8 cellular contexts compared by ENCODE assay signal in the genomic region with DNA sequence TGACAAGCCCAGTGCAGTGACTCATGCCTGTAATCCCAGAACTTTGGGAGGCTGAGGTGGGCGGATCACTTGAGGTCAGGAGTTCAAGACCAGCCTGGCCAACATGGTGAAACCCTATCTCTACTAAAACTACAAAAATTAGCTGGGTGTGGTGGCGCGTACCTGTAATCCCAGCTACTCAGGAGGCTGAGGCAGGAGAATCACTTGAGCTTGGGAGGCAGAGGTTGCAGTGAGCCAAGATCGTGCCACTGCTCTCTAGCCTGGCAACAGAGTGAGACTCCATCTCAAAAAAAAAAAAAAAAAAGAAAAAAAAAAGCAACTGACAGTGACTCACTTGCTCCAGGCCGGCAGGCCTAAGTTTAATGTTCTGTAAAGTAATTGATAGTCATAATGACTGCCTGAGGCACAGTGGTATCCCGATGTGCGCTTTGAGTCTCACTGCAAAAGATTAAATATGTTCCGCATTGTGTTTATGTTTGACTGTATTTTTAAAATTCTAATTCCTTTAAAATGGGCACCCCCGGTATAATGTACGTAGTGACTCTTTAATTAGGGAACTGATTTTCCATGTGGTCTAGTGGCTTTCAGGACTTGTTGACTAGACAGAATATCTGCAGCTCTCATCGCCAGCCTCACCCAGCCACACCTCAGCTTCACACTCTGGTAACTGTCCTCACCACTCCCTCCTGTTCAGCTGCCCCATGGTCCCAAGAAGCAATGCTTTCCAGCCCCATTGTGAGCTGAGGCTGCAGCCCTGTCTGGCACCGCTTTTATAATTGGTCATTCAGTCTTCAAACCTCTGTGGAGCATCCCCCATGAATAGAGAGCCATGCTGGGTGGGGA. TPM values are rescaled to one million over a fixed set of nuclear protein-coding genes. Genes with fewer than 3 reads are reported as not detected.
DNase-seq lines count a peak whose midpoint lies in the region; ATAC-seq, FAIRE-seq and TF ChIP-seq lines count a peak whose summit lies in the region.
"Not testable (repeated sequence)": the region's sequence is repeated elsewhere in the genome, so short reads cannot be mapped to it uniquely, and the experiment has no call there.

No MANE protein-coding gene starts in this region.

- not testable (repeated sequence) for H3K27me3 ChIP-seq in Loucy (ENCODE audit: insufficient read depth, low read length, poor library complexity, severe bottlenecking); keratinocyte (ENCODE audit: control insufficient read depth, extremely low read depth, insufficient read depth, low read length); osteoblast (ENCODE audit: insufficient read depth, low read length); upper lobe of left lung

- TF ChIP-seq POLR2A in upper lobe of left lung (IDR thresholded peaks at IDR 0.05), result not testable (repeated sequence)

- H3K9me2 ChIP-seq in Loucy (replicated peaks; ENCODE audit: low read depth, low read length), result not testable (repeated sequence)

- H3K4me1 Mint-ChIP-seq in activated T-cell treated with anti-CD3 and anti-CD28 coated beads, Interleukin-2, amount 50 U/mL, for 4 hours (ENCODE audit: low read depth), result peaks cover 61% of the 10 kb centered on the region

- H3K4me3 Mint-ChIP-seq in activated T-cell treated with anti-CD3 and anti-CD28 coated beads, Interleukin-2, amount 50 U/mL, for 4 hours, result peak overlapping the region; percentile 72

- H3K4me2 ChIP-seq in Loucy (ENCODE audit: low read depth, low read length, poor library complexity, severe bottlenecking) (peak overlapping the region; percentile 63), keratinocyte (ENCODE audit: control insufficient read depth, extremely low read depth, insufficient read depth, low read depth, low read length) (peak overlapping the region; percentile 33)
- H3K4me2 ChIP-seq in osteoblast (ENCODE audit: insufficient read depth, low read length), result not testable (repeated sequence)

- H3K9me3 Mint-ChIP-seq in activated T-cell treated with anti-CD3 and anti-CD28 coated beads, Interleukin-2, amount 50 U/mL, for 4 hours, result not testable (repeated sequence)

- H3K4me1 ChIP-seq in Loucy (ENCODE audit: insufficient read depth, low read length, poor library complexity, severe bottlenecking), result peaks cover 55% of the 10 kb centered on the region
- H3K4me1 ChIP-seq in keratinocyte (ENCODE audit: control insufficient read depth, extremely low read depth, insufficient read depth, low read length), result peaks cover 12% of the 10 kb centered on the region
- H3K4me1 ChIP-seq in osteoblast (ENCODE audit: insufficient read depth, low read length), result not testable (repeated sequence)
- peaks cover 28 to 45% (median 36%) of the 10 kb centered on the region in 4 donors for H3K4me1 ChIP-seq in upper lobe of left lung

- DNase-seq in Daoy (ENCODE audit: low read depth), result peak; percentile 59
- not testable (repeated sequence) for DNase-seq in activated T-cell treated with anti-CD3 and anti-CD28 coated beads, Interleukin-2, amount 50 U/mL, for 4 hours; keratinocyte (ENCODE audit: low read depth, low spot score); upper lobe of left lung
- peak; percentile 15 for DNase-seq in choroid plexus epithelial cell (ENCODE audit: low read depth)
- DNase-seq in osteoblast (ENCODE audit: insufficient read length, low spot score, missing footprints), result peak; percentile 88

- not testable (repeated sequence) for H3K36me3 Mint-ChIP-seq in activated T-cell treated with anti-CD3 and anti-CD28 coated beads, Interleukin-2, amount 50 U/mL, for 4 hours (ENCODE audit: insufficient read depth)

- not testable (repeated sequence) for H3F3A ChIP-seq in Loucy (ENCODE audit: low read depth)

- not testable (repeated sequence) for FAIRE-seq in keratinocyte (lab: Jason Lieb, UNC)

- H2AFZ ChIP-seq in Loucy (ENCODE audit: low read length), result peak overlapping the region; percentile 74
- peak overlapping the region; percentile 78 for H2AFZ ChIP-seq in keratinocyte (ENCODE audit: control insufficient read depth, low read length)
- H2AFZ ChIP-seq in osteoblast (ENCODE audit: low read length), result peak overlapping the region; percentile 61

- dilution Hi-C loops in keratinocyte (cut with MboI; ENCODE audit: extremely low pct_ligation_motif_present, low sequenced_read_pairs), result not testable (repeated sequence)

- H3K9ac ChIP-seq in Loucy (ENCODE audit: low read depth, low read length, poor library complexity, severe bottlenecking) (peak overlapping the region; percentile 53), keratinocyte (ENCODE audit: control insufficient read depth, extremely low read depth, insufficient read depth, low read length) (peak overlapping the region; percentile 22)

- not testable (repeated sequence) for H3K79me2 ChIP-seq in Loucy (ENCODE audit: insufficient read depth, low read length); keratinocyte (ENCODE audit: control insufficient read depth, insufficient read depth, low read length); osteoblast (ENCODE audit: insufficient read depth, low read length)

- H3K4me3 ChIP-seq in Loucy (ENCODE audit: low read length, poor library complexity, severe bottlenecking); choroid plexus epithelial cell (ENCODE audit: low read depth, low read length); keratinocyte (ENCODE audit: control insufficient read depth in 2 of 3, extremely low read depth in 1 of 3, insufficient read depth in 2 of 3, low read depth in 1 of 3, low read length in 3 of 3); osteoblast (ENCODE audit: insufficient read depth, low read length); upper lobe of left lung: not testable (repeated sequence)

- H4K20me1 ChIP-seq in Loucy (ENCODE audit: insufficient read depth, low read length, poor library complexity, severe bottlenecking); keratinocyte (ENCODE audit: control insufficient read depth, extremely low read depth, insufficient read depth, low read length); osteoblast (ENCODE audit: insufficient read depth, low read length): not testable (repeated sequence)

- H3K36me3 ChIP-seq in Loucy (ENCODE audit: insufficient read depth, low read length); keratinocyte (ENCODE audit: control insufficient read depth in 2 of 2, extremely low read depth in 1 of 2, insufficient read depth in 2 of 2, low read length in 2 of 2); osteoblast (ENCODE audit: insufficient read depth, low read length); upper lobe of left lung: not testable (repeated sequence)

- H3K27ac ChIP-seq in keratinocyte (ENCODE audit: control insufficient read depth, insufficient read depth, low read length) (peak overlapping the region; percentile 49), upper lobe of left lung (peak overlapping the region; percentile 70 to 85 (median 83))
- H3K27ac ChIP-seq in osteoblast (ENCODE audit: low read depth, low read length), result not testable (repeated sequence)

- TF ChIP-seq EP300 in upper lobe of left lung (IDR thresholded peaks at IDR 0.05), result not testable (repeated sequence)

- not testable (repeated sequence) for TF ChIP-seq CTCF in Loucy (conservative IDR thresholded peaks at IDR 0.05; ENCODE audit: low read length); choroid plexus epithelial cell (conservative IDR thresholded peaks at IDR 0.05; ENCODE audit: low read depth, low read length); keratinocyte (optimal IDR thresholded peaks at IDR 0.05 in 1 of 3, IDR thresholded peaks at IDR 0.05 in 1 of 3, conservative IDR thresholded peaks at IDR 0.05 in 1 of 3; ENCODE audit: extremely low read depth in 1 of 3, insufficient read depth in 2 of 3, low read length in 3 of 3); osteoblast (IDR thresholded peaks at IDR 0.05; ENCODE audit: extremely low read depth, low read depth, low read length); upper lobe of left lung (IDR thresholded peaks at IDR 0.05)

- WGBS in upper lobe of left lung, 2 donors, result 81 to 87% methylated on average over 12 of the region's 12 CpGs

- H3K9me3 ChIP-seq in Loucy (ENCODE audit: insufficient read depth, low read depth, low read length); keratinocyte (ENCODE audit: control insufficient read depth, low read depth, low read length); osteoblast (ENCODE audit: low read depth, low read length); upper lobe of left lung: not testable (repeated sequence)

- H3K27me3 Mint-ChIP-seq in activated T-cell treated with anti-CD3 and anti-CD28 coated beads, Interleukin-2, amount 50 U/mL, for 4 hours (ENCODE audit: low read depth), result not testable (repeated sequence)

- ATAC-seq in SK-N-SH treated with all-trans-retinoic acid at 6 μM for 48 hours, result peak; percentile 51
- ATAC-seq in activated T-cell treated with anti-CD3 and anti-CD28 coated beads, Interleukin-2, amount 50 U/mL, for 4 hours, result peak in 1 of 2 donors; percentile 47
- not testable (repeated sequence) for ATAC-seq in upper lobe of left lung (ENCODE audit: low FRiP score in 2 of 2)

- not testable (repeated sequence) for H3K9me1 ChIP-seq in keratinocyte (ENCODE audit: control insufficient read depth, extremely low read depth, insufficient read depth, low read length)

RNA-seq across cellular contexts. Expression of a gene that starts 24.9 kb away (rescaled TPM):
- 177 and 182 TPM in 2 replicates for total RNA-seq in Daoy (2014; rRNA removed; shearing (Covaris generic))
- 100 to 1,000 TPM; 549 to 631 (median 628) TPM for total RNA-seq in activated T-cell treated with anti-CD3 and anti-CD28 coated beads, Interleukin-2, amount 50 U/mL, for 4 hours
- polyA plus RNA-seq in keratinocyte, result 286 to 500 TPM (median 395 TPM) in 3 replicates
- polyA plus RNA-seq in keratinocyte (2011; ENCODE audit: low read depth), result 64.7 TPM
- 292 and 405 TPM in 2 replicates for polyA plus RNA-seq in keratinocyte (2011; cell fraction: cytosol; rRNA removed)
- 226 and 261 TPM in 2 replicates for polyA plus RNA-seq in keratinocyte (2011; cell fraction: nucleus; rRNA removed)
- 214 and 335 TPM in 2 replicates for polyA plus RNA-seq in keratinocyte (2012; ENCODE audit: low replicate concordance)
- polyA minus RNA-seq in keratinocyte, result 298 to 579 TPM (median 485 TPM) in 3 replicates
- polyA minus RNA-seq in keratinocyte (2011; cell fraction: cytosol; rRNA and poly(A)+ RNA removed), result 149 TPM
- 51.4 and 112 TPM in 2 replicates for polyA minus RNA-seq in keratinocyte (2011; cell fraction: nucleus; rRNA and poly(A)+ RNA removed)
- total RNA-seq in osteoblast (71.7 and 71.9 TPM in 2 replicates), upper lobe of left lung (100 to 1,000 TPM in 2 of 6 donors, 10 to 100 TPM in 4; 19.9 to 144 (median 68.8) TPM)

RNA-seq across cellular contexts. Expression of a gene that starts 27.7 kb away (rescaled TPM):
- total RNA-seq in Daoy (2014; rRNA removed; shearing (Covaris generic)), result 4.5 and 6.8 TPM in 2 replicates
- 1 to 10 TPM; 2.8 to 3.2 (median 3.1) TPM for total RNA-seq in activated T-cell treated with anti-CD3 and anti-CD28 coated beads, Interleukin-2, amount 50 U/mL, for 4 hours
- 5.1 to 8.9 TPM (median 8.5 TPM) in 3 replicates for polyA plus RNA-seq in keratinocyte
- 3.9 TPM for polyA plus RNA-seq in keratinocyte (2011; ENCODE audit: low read depth)
- polyA plus RNA-seq in keratinocyte (2011; cell fraction: cytosol; rRNA removed), result 3.6 and 4.8 TPM in 2 replicates
- polyA plus RNA-seq in keratinocyte (2011; cell fraction: nucleus; rRNA removed), result 12.3 and 12.9 TPM in 2 replicates
- polyA plus RNA-seq in keratinocyte (2012; ENCODE audit: low replicate concordance), result 4.7 and 5.8 TPM in 2 replicates
- 12.7 to 19.0 TPM (median 12.9 TPM) in 3 replicates for polyA minus RNA-seq in keratinocyte
- 9.4 TPM for polyA minus RNA-seq in keratinocyte (2011; cell fraction: cytosol; rRNA and poly(A)+ RNA removed)
- polyA minus RNA-seq in keratinocyte (2011; cell fraction: nucleus; rRNA and poly(A)+ RNA removed), result 11.8 and 22.0 TPM in 2 replicates
- 28.2 and 31.5 TPM in 2 replicates for total RNA-seq in osteoblast
- 10 to 100 TPM; 29.4 to 69.4 (median 41.5) TPM for total RNA-seq in upper lobe of left lung
